8 cellular contexts compared by ENCODE assay signal in genomic region chr9:3441197-3441816, GRCh38.
DNase-seq lines count a peak whose midpoint lies in the region; ATAC-seq, FAIRE-seq and TF ChIP-seq lines count a peak whose summit lies in the region.

No MANE protein-coding gene starts in this region.

- H3K4me3 ChIP-seq in AG04450 (ENCODE audit: low read depth, low read length) (no peak overlapping the region), endothelial cell of umbilical vein (replicated peaks in 1 of 3; ENCODE audit: insufficient read depth in 1 of 3, low read depth in 1 of 3, low read length in 3 of 3) (no peak overlapping the region)

- H2AFZ ChIP-seq in endothelial cell of umbilical vein (ENCODE audit: low read depth, low read length) = no peak overlapping the region

- CTCF ChIA-PET in AG04450 (lab: Charles Lee) (interaction anchor here (0.5 to 4.8 kb wide), 83 partner anchors 9 to 948 kb away, joined by 3 to 166 read pairs (median 4); partner anchors contain the start of genes PUM3 and RFX3), WTC11 (lab: Charles Lee) (interaction anchor here (0.5 to 4.5 kb wide), 51 partner anchors 9 to 649 kb away, joined by 3 to 94 read pairs (median 4); partner anchors contain the start of gene PUM3), endothelial cell of umbilical vein (lab: Charles Lee) (interaction anchor here (0.5 to 9.2 kb wide), 97 partner anchors 8 to 1213 kb away, joined by 3 to 566 read pairs (median 5); partner anchors contain the start of gene PUM3)

- peak; percentile 62 for FAIRE-seq in endothelial cell of umbilical vein (lab: Jason Lieb, UNC)

- no peaks in the 10 kb centered on the region for H4K20me1 ChIP-seq in endothelial cell of umbilical vein (replicated peaks; ENCODE audit: control insufficient read depth, extremely low read depth, insufficient read depth, low read length)

- H3K9ac ChIP-seq in endothelial cell of umbilical vein (replicated peaks; ENCODE audit: extremely low read depth, insufficient read depth, low read length) = no peak overlapping the region

- H3K4me3 Mint-ChIP-seq in WTC11 = no peak overlapping the region
- no peak overlapping the region for H3K4me3 Mint-ChIP-seq in natural killer cell

- H3K27ac ChIP-seq in AG04450 (ENCODE audit: low read depth, low read length) (no peak overlapping the region), endothelial cell of umbilical vein (ENCODE audit: insufficient read depth, low read depth, low read length) (no peak overlapping the region)

- intact Hi-C loops in endothelial cell of umbilical vein (cut with micrococcal nuclease) (loop anchor here (1.0 kb wide), 3 partner anchors 120 to 584 kb away; no protein-coding TSS in a partner anchor), natural killer cell (cut with micrococcal nuclease) (loop anchor here (2.0 to 5.0 kb wide), 3 partner anchors 201 to 584 kb away; no protein-coding TSS in a partner anchor)

- no peaks in the 10 kb centered on the region for H3K4me1 ChIP-seq in endothelial cell of umbilical vein (ENCODE audit: control insufficient read depth, extremely low read depth, insufficient read depth, low read length)

- H3K9me1 ChIP-seq in endothelial cell of umbilical vein (replicated peaks; ENCODE audit: control insufficient read depth, extremely low read depth, insufficient read depth, low read length) = no peaks in the 10 kb centered on the region

- H3K79me2 ChIP-seq in endothelial cell of umbilical vein (ENCODE audit: control insufficient read depth, insufficient read depth, low read length) = no peaks in the 10 kb centered on the region

- H3K4me2 ChIP-seq in endothelial cell of umbilical vein (ENCODE audit: insufficient read depth, low read length) = no peak overlapping the region

- H3K27me3 ChIP-seq in AG04450 (ENCODE audit: control insufficient read depth, insufficient read depth, low read length) = no peaks in the 10 kb centered on the region
- H3K27me3 ChIP-seq in endothelial cell of umbilical vein (ENCODE audit: control insufficient read depth in 2 of 2, insufficient read depth in 2 of 2, low read length in 2 of 2) = no peaks in the 10 kb centered on the region

- H3K9me3 ChIP-seq in AG04450 (ENCODE audit: control insufficient read depth, insufficient read depth, low read length) (no peaks in the 10 kb centered on the region), endothelial cell of umbilical vein (replicated peaks; ENCODE audit: control insufficient read depth, insufficient read depth, low read length) (no peaks in the 10 kb centered on the region)

- DNase-seq in AG04450 (ENCODE audit: low read depth, low spot score) = peak; percentile 37
- DNase-seq in GM13977 (ENCODE audit: low spot score) = peak; percentile 33
- peak; percentile 42 for DNase-seq in NCI-H1694 treated with DMSO at 0.1 percent for 48 hours (lab: John Stamatoyannopoulos, UW)
- DNase-seq in WTC11 (ENCODE audit: low spot score) = peak; percentile 43
- peak; percentile 80 for DNase-seq in endothelial cell of umbilical vein (ENCODE audit: low read depth, low spot score)
- DNase-seq in natural killer cell = no peak
- DNase-seq in DMS79 (lab: John Stamatoyannopoulos, UW) = no peak

- BruUV-seq in endothelial cell of umbilical vein (replicated peaks; lab: Mats Ljungman, UMichigan) = no TSS peak

- in situ Hi-C loops in GM13977 (cut with MboI; ENCODE audit: low pct_unique_long_range_greater_than_20kb, low sequenced_read_pairs, unreplicated experiment) = no loop called here

- H3K4me1 Mint-ChIP-seq in WTC11 = 0 out of 2 replicates have a peak, but pooled peaks cover 3% of the 10 kb centered on the region
- peaks cover 12% of the 10 kb centered on the region in 2 donors for H3K4me1 Mint-ChIP-seq in natural killer cell

- H3K9me3 Mint-ChIP-seq in WTC11 = 0 out of 2 replicates have a peak, but pooled peaks cover 5% of the 10 kb centered on the region
- no peaks in the 10 kb centered on the region for H3K9me3 Mint-ChIP-seq in natural killer cell

- POLR2A ChIA-PET in AG04450 (lab: Yijun Ruan, JAX) (interaction anchor here (0.6 kb wide), 1 partner anchor 238 kb away, joined by 3 read pairs; no protein-coding TSS in a partner anchor), WTC11 (lab: Charles Lee) (no interaction called here), endothelial cell of umbilical vein (lab: Charles Lee) (interaction anchor here (1.0 to 1.3 kb wide), 2 partner anchors 110 to 200 kb away, joined by 3 to 5 read pairs; no protein-coding TSS in a partner anchor)

- ATAC-seq in HG02870 (IDR thresholded peaks at IDR 0.05; ENCODE audit: unreplicated experiment) (peak; percentile 85), WTC11 (peak; percentile 89), natural killer cell (peak; percentile 79 to 94 (median 93))

- H3K36me3 ChIP-seq in endothelial cell of umbilical vein (ENCODE audit: control insufficient read depth in 2 of 2, extremely low read depth in 1 of 2, insufficient read depth in 2 of 2, low read length in 2 of 2) = no peaks in the 10 kb centered on the region

- H3K27me3 Mint-ChIP-seq in WTC11 (ENCODE audit: low read depth) (no peaks in the 10 kb centered on the region), natural killer cell (ENCODE audit: low read depth in 2 of 2) (no peaks in the 10 kb centered on the region)

- no peaks in the 10 kb centered on the region for H3K36me3 Mint-ChIP-seq in WTC11
- no peaks in the 10 kb centered on the region for H3K36me3 Mint-ChIP-seq in natural killer cell

- peak; percentile 77 for TF ChIP-seq CTCF in AG04450 (IDR thresholded peaks at IDR 0.05; ENCODE audit: low read depth, low read length)
- peak; percentile 58 for TF ChIP-seq CTCF in GM13977 (IDR thresholded peaks at IDR 0.05; ENCODE audit: extremely low read depth, insufficient read depth, missing control alignments)
- peak; percentile 32; the same call in 1 of the 2 replicates for TF ChIP-seq CTCF in WTC11 (IDR thresholded peaks at IDR 0.05)
- peak; percentile 42 to 63 for TF ChIP-seq CTCF in endothelial cell of umbilical vein (IDR thresholded peaks at IDR 0.05; ENCODE audit: extremely low read depth in 1 of 2, insufficient read depth in 1 of 2, low read depth in 1 of 2, low read length in 2 of 2)
- TF ChIP-seq CTCF in natural killer cell (IDR thresholded peaks at IDR 0.05) = peak; percentile 65

- no peak for TF ChIP-seq POLR2A in endothelial cell of umbilical vein (IDR thresholded peaks at IDR 0.05; ENCODE audit: low read depth, low read length)

- H3K27ac Mint-ChIP-seq in WTC11 (no peak overlapping the region), natural killer cell (no peak overlapping the region)

- dilution Hi-C loops in endothelial cell of umbilical vein (cut with MboI; ENCODE audit: extremely low pct_ligation_motif_present, low sequenced_read_pairs) = no loop called here

TF ChIP-seq in WTC11, 78 proteins besides CTCF, POLR2A, EP300 and RAD21 (continues in another document):
- TF ChIP-seq ZMAT4 (CRISPR knock-in tag; IDR thresholded peaks at IDR 0.05) (no peak), MLX (CRISPR knock-in tag; IDR thresholded peaks at IDR 0.05) (no peak), ZNF671 (CRISPR knock-in tag; IDR thresholded peaks at IDR 0.05) (no peak)

TF ChIP-seq in endothelial cell of umbilical vein, 7 proteins besides CTCF, POLR2A, EP300 and RAD21:
- TF ChIP-seq EZH2 (IDR thresholded peaks at IDR 0.05; ENCODE audit: borderline replicate concordance, low read depth, low read length, severe bottlenecking) (no peak), POLR2AphosphoS5 (IDR thresholded peaks at IDR 0.05; ENCODE audit: insufficient read depth, low read depth, low read length) (no peak), JUN (IDR thresholded peaks at IDR 0.05; ENCODE audit: borderline replicate concordance, insufficient read depth, insufficient read length, low read depth) (no peak), MYC (IDR thresholded peaks at IDR 0.05; ENCODE audit: low read depth, low read length) (no peak), FOS (IDR thresholded peaks at IDR 0.05; ENCODE audit: borderline replicate concordance, insufficient read depth, low read length) (no peak)

Comparison
In these comparisons a context has a peak if more than half of its experiments do, and no peak if none do; other contexts are left out.
1. DNase-seq: peak in AG04450 (single experiment), GM13977 (single experiment), NCI-H1694 treated with DMSO at 0.1 percent for 48 hours (single experiment), WTC11 (single experiment) and endothelial cell of umbilical vein (single experiment); none in natural killer cell (single experiment) and DMS79 (single experiment).
2. Peak in every context shown above with its lines, with median percentiles within 50 percentile points of each other: CTCF ChIP-seq and ATAC-seq.